Comparison of ENCODE assay signal across 10 cellular contexts in genomic region chr15:37995461-37996347, GRCh38.
DNase-seq lines count a peak whose midpoint lies in the region; ATAC-seq and TF ChIP-seq lines count a peak whose summit lies in the region.
"Had no signal": no experiment of that assay in that cellular context is flagged by ENCODE, and none has a peak within 500 bp of the region (broad histone marks: within the 10 kb centered on the region; RNA-seq: fewer than 3 reads in every experiment).

No MANE protein-coding gene starts in this region.

- ATAC-seq in HG02610 (IDR thresholded peaks at IDR 0.05; ENCODE audit: unreplicated experiment) = peak; percentile 54

- peak; percentile 50 for DNase-seq in NCI-H1105 treated with DMSO at 0.1 percent for 48 hours (lab: John Stamatoyannopoulos, UW)
- DNase-seq in NCI-H1105 (lab: John Stamatoyannopoulos, UW) = no peak
- peak; percentile 38 for DNase-seq in NCI-H524 treated with DMSO at 0.1 percent for 48 hours (lab: John Stamatoyannopoulos, UW)
- DNase-seq in caudate nucleus (lab: John Stamatoyannopoulos, UW) = peak in 19 of 61 donors; percentile 10 to 64 (median 22)
- DNase-seq in tibial artery = no peak
- no peak for DNase-seq in epidermal melanocyte (ENCODE audit: insufficient read length, low spot score)
- DNase-seq: activated naive CD8-positive, alpha-beta T cell treated with anti-CD3 and anti-CD28 coated beads, Interleukin-2, amount 10 ng/mL, durations not matched to agents 7 days and 5 days had no signal

- H3K27ac ChIP-seq in caudate nucleus (ENCODE audit: low read depth, low read length) = peak overlapping the region; percentile 86
- H3K27ac ChIP-seq in layer of hippocampus (ENCODE audit: low read depth, low read length) = peak overlapping the region; percentile 72
- H3K27ac ChIP-seq in tibial artery = no peak overlapping the region
- H3K27ac ChIP-seq: BLaER1 treated with 17β-estradiol and CSF1 and Interleukin-3, amounts not matched to agents 10 nM and 100 nM had no signal

- peaks cover 0 to 4% (median 0%) of the 10 kb centered on the region in 4 donors for H3K4me1 ChIP-seq in tibial artery

- no peaks in the 10 kb centered on the region for H3K36me3 ChIP-seq in tibial artery
- H3K36me3 ChIP-seq: BLaER1 treated with 17β-estradiol and CSF1 and Interleukin-3, amounts not matched to agents 10 nM and 100 nM had no signal

- H3K27me3 ChIP-seq in layer of hippocampus (ENCODE audit: control insufficient read depth, insufficient read depth, low read length) (no peaks in the 10 kb centered on the region), tibial artery (no peaks in the 10 kb centered on the region)
- H3K27me3 ChIP-seq: BLaER1 treated with 17β-estradiol and CSF1 and Interleukin-3, amounts not matched to agents 10 nM and 100 nM had no signal

- no peaks in the 10 kb centered on the region for H3K9me3 ChIP-seq in tibial artery

- intact Hi-C loops in tibial artery (cut with DNase I; ENCODE audit: low total_unique reads) = loop anchor here (5.0 to 10.0 kb wide), 2 partner anchors 357 to 419 kb away; no protein-coding TSS in a partner anchor

- no peak overlapping the region for H3K4me3 ChIP-seq in tibial artery
- H3K4me3 ChIP-seq: BLaER1 treated with 17β-estradiol and CSF1 and Interleukin-3, amounts not matched to agents 10 nM and 100 nM had no signal

- TF ChIP-seq CTCF in tibial artery (IDR thresholded peaks at IDR 0.05) = peak; percentile 59 to 70

Comparison
In these comparisons a context has a peak if more than half of its experiments do, and no peak if none do; other contexts are left out.
1. DNase-seq: peak in NCI-H1105 treated with DMSO at 0.1 percent for 48 hours (single experiment) and NCI-H524 treated with DMSO at 0.1 percent for 48 hours (single experiment); none in NCI-H1105 (single experiment), tibial artery (0 of 2) and epidermal melanocyte (single experiment).
2. H3K27ac ChIP-seq: peak in caudate nucleus (single experiment) and layer of hippocampus (single experiment); none in tibial artery (0 of 2).